8 cellular contexts compared by ENCODE assay signal in genomic region chr14:76954371-76954770, GRCh38.
DNase-seq lines count a peak whose midpoint lies in the region; ATAC-seq, FAIRE-seq and TF ChIP-seq lines count a peak whose summit lies in the region.

No MANE protein-coding gene starts in this region.

- no peaks in the 10 kb centered on the region for H3K9me3 ChIP-seq in A549

- peak overlapping the region; percentile 91 for H3K4me2 ChIP-seq in A549

- peak overlapping the region; percentile 15 to 54 (median 23) for H3K4me3 Mint-ChIP-seq in IgD-negative memory B cell
- H3K4me3 Mint-ChIP-seq in dendritic cell treated with granulocyte-macrophage colony-stimulating factor and Interleukin-4, amounts not matched to agents 40 ng/mL and 50 ng/mL, for 4 days: no peak overlapping the region
- peak overlapping the region in 1 of 3 experiments; percentile 21 for H3K4me3 Mint-ChIP-seq in nephron

- H3K4me3 ChIP-seq in A549: no peak overlapping the region

- intact Hi-C loops in dendritic cell treated with granulocyte-macrophage colony-stimulating factor and Interleukin-4, amounts not matched to agents 40 ng/mL and 50 ng/mL, for 4 days (cut with micrococcal nuclease): no loop called here

- no peaks in the 10 kb centered on the region for H3K9me3 Mint-ChIP-seq in IgD-negative memory B cell
- no peaks in the 10 kb centered on the region for H3K9me3 Mint-ChIP-seq in dendritic cell treated with granulocyte-macrophage colony-stimulating factor and Interleukin-4, amounts not matched to agents 40 ng/mL and 50 ng/mL, for 4 days
- no peaks in the 10 kb centered on the region for H3K9me3 Mint-ChIP-seq in nephron

- POLR2A ChIA-PET in A549 (lab: Yijun Ruan, JAX): interaction anchor here (5.3 kb wide), 1 partner anchor 35 kb away, joined by 63 read pairs; no protein-coding TSS in a partner anchor

- TF ChIP-seq POLR2A in A549 (IDR thresholded peaks at IDR 0.05; ENCODE audit: low read length): no peak

- no peak for TF ChIP-seq RAD21 in A549 (conservative IDR thresholded peaks at IDR 0.05 in 1 of 2, IDR thresholded peaks at IDR 0.05 in 1 of 2)

- no peak for TF ChIP-seq EP300 in A549 (IDR thresholded peaks at IDR 0.05)

- ATAC-seq in A549 (no peak), HG02678 (IDR thresholded peaks at IDR 0.05; ENCODE audit: unreplicated experiment) (no peak), HG02623 (IDR thresholded peaks at IDR 0.05; ENCODE audit: unreplicated experiment) (no peak)

- H3K4me1 Mint-ChIP-seq in IgD-negative memory B cell (peaks cover 24 to 27% (median 25%) of the 10 kb centered on the region in 3 donors), nephron (peaks cover 73% of the 10 kb centered on the region)
- peaks cover 82% of the 10 kb centered on the region for H3K4me1 Mint-ChIP-seq in dendritic cell treated with granulocyte-macrophage colony-stimulating factor and Interleukin-4, amounts not matched to agents 40 ng/mL and 50 ng/mL, for 4 days (ENCODE audit: low read depth)

- FAIRE-seq in A549 (lab: Jason Lieb, UNC): no peak

- no peaks in the 10 kb centered on the region for H3K36me3 Mint-ChIP-seq in IgD-negative memory B cell
- no peaks in the 10 kb centered on the region for H3K36me3 Mint-ChIP-seq in dendritic cell treated with granulocyte-macrophage colony-stimulating factor and Interleukin-4, amounts not matched to agents 40 ng/mL and 50 ng/mL, for 4 days (ENCODE audit: low read depth)
- no peaks in the 10 kb centered on the region for H3K36me3 Mint-ChIP-seq in nephron (ENCODE audit: low read depth)

- CTCF ChIA-PET in A549 (lab: Yijun Ruan, JAX): interaction anchor here (0.6 to 39.5 kb wide), 11 partner anchors 14 to 141 kb away, joined by 3 to 678 read pairs (median 4); no protein-coding TSS in a partner anchor

- H3K27ac Mint-ChIP-seq in IgD-negative memory B cell (peak overlapping the region in 2 of 3 donors; percentile 46 to 59), nephron (peak overlapping the region; percentile 95 to 99 (median 98))
- H3K27ac Mint-ChIP-seq in dendritic cell treated with granulocyte-macrophage colony-stimulating factor and Interleukin-4, amounts not matched to agents 40 ng/mL and 50 ng/mL, for 4 days: peak overlapping the region; percentile 97

- TF ChIP-seq CTCF in A549 (IDR thresholded peaks at IDR 0.05) (no peak), nephron (IDR thresholded peaks at IDR 0.05; ENCODE audit: unreplicated experiment in 3 of 3) (no peak)

- DNase-seq in A549 (ENCODE audit: low read depth in 1 of 2, low spot score in 1 of 2) (no peak), NCI-H2029 treated with DMSO at 0.1 percent for 48 hours (lab: John Stamatoyannopoulos, UW) (no peak), amygdala (lab: John Stamatoyannopoulos, UW) (no peak)

- WGBS in A549 (ENCODE audit: missing lambda C conversion rate): 41% methylated on average over 3 of the region's 3 CpGs

- H3K27me3 Mint-ChIP-seq in IgD-negative memory B cell: no peaks in the 10 kb centered on the region
- H3K27me3 Mint-ChIP-seq in dendritic cell treated with granulocyte-macrophage colony-stimulating factor and Interleukin-4, amounts not matched to agents 40 ng/mL and 50 ng/mL, for 4 days: no peaks in the 10 kb centered on the region
- H3K27me3 Mint-ChIP-seq in nephron (ENCODE audit: low read depth): peaks cover 5% of the 10 kb centered on the region

- H3K27ac ChIP-seq in A549: peak overlapping the region; percentile 96 to 100

- peaks cover 91% of the 10 kb centered on the region for H3K4me1 ChIP-seq in A549

TF ChIP-seq in A549, 52 proteins besides CTCF, POLR2A, EP300 and RAD21:
- TF ChIP-seq JUNB (IDR thresholded peaks at IDR 0.05) (no peak), JUN (IDR thresholded peaks at IDR 0.05) (no peak), HEYL (CRISPR knock-in tag; IDR thresholded peaks at IDR 0.05) (no peak), HOXB5 (CRISPR knock-in tag; IDR thresholded peaks at IDR 0.05) (no peak), ZFP36 (IDR thresholded peaks at IDR 0.05; ENCODE audit: borderline replicate concordance, partially characterized antibody) (no peak), GATA3 (IDR thresholded peaks at IDR 0.05; ENCODE audit: borderline replicate concordance) (no peak), KDM1A (IDR thresholded peaks at IDR 0.05; ENCODE audit: low read depth) (no peak), ATOH8 (CRISPR knock-in tag; IDR thresholded peaks at IDR 0.05; ENCODE audit: low read depth) (no peak), RNF2 (IDR thresholded peaks at IDR 0.05; ENCODE audit: borderline replicate concordance, low read depth) (no peak)
